9 cellular contexts compared by ENCODE assay signal in genomic region chr6:47247227-47247797, GRCh38.
DNase-seq lines count a peak whose midpoint lies in the region; ATAC-seq and TF ChIP-seq lines count a peak whose summit lies in the region.
"Had no signal": no experiment of that assay in that cellular context is flagged by ENCODE, and none has a peak within 500 bp of the region (broad histone marks: within the 10 kb centered on the region; RNA-seq: fewer than 3 reads in every experiment).

No MANE protein-coding gene starts in this region.

- TF ChIP-seq POLR2A in sigmoid colon (IDR thresholded peaks at IDR 0.05) = no peak

- ATAC-seq in GM18511 (IDR thresholded peaks at IDR 0.05; ENCODE audit: unreplicated experiment) (peak; percentile 62), HG02798 (IDR thresholded peaks at IDR 0.05; ENCODE audit: poor library complexity, unreplicated experiment) (peak; percentile 53)

- TF ChIP-seq CTCF in choroid plexus epithelial cell (conservative IDR thresholded peaks at IDR 0.05; ENCODE audit: low read depth, low read length) (no peak), sigmoid colon (IDR thresholded peaks at IDR 0.05) (no peak)

- H3K4me3 ChIP-seq in choroid plexus epithelial cell (ENCODE audit: low read depth, low read length) (no peak overlapping the region), sigmoid colon (no peak overlapping the region)
- H3K4me3 ChIP-seq: thoracic aorta had no signal

- peak in 1 of 4 donors; percentile 2 for TF ChIP-seq EP300 in sigmoid colon (IDR thresholded peaks at IDR 0.05)

- peak overlapping the region in 3 of 4 donors; percentile 35 to 61 (median 58) for H3K27ac ChIP-seq in sigmoid colon
- H3K27ac ChIP-seq: thoracic aorta had no signal

- 40 to 51% methylated on average over 2 of the region's 2 CpGs for WGBS in sigmoid colon, 2 donors

- H3K9me3 ChIP-seq in sigmoid colon = no peaks in the 10 kb centered on the region
- H3K9me3 ChIP-seq: thoracic aorta had no signal

- H3K36me3 ChIP-seq in sigmoid colon = peaks cover 0 to 10% (median 0%) of the 10 kb centered on the region in 4 donors
- H3K36me3 ChIP-seq: thoracic aorta had no signal

- H3K27me3 ChIP-seq in sigmoid colon = no peaks in the 10 kb centered on the region

- H3K4me1 ChIP-seq in sigmoid colon = peaks cover 0 to 56% (median 33%) of the 10 kb centered on the region in 4 donors

- DNase-seq in NCI-H2081 treated with DMSO at 0.1 percent for 48 hours (lab: John Stamatoyannopoulos, UW) (peak; percentile 54), choroid plexus epithelial cell (ENCODE audit: low read depth) (peak; percentile 47), sigmoid colon (peak; percentile 68)
- no peak for DNase-seq in activated CD8-positive, alpha-beta memory T cell treated with anti-CD3 and anti-CD28 coated beads for 24 hours
- no peak for DNase-seq in activated CD4-positive, CD25-positive, alpha-beta regulatory T cell (lab: John Stamatoyannopoulos, UW)
- no peak for DNase-seq in stimulated activated CD8-positive, alpha-beta memory T cell treated with anti-CD3 and anti-CD28 coated beads, Interleukin-4, amount 100 ng/mL, for 48 hours

- intact Hi-C loops in sigmoid colon (cut with DNase I) = no loop called here

Comparison
In these comparisons a context has a peak if more than half of its experiments do, and no peak if none do; other contexts are left out.
1. DNase-seq: peak in NCI-H2081 treated with DMSO at 0.1 percent for 48 hours (single experiment), choroid plexus epithelial cell (single experiment) and sigmoid colon (single experiment); none in activated CD8-positive, alpha-beta memory T cell treated with anti-CD3 and anti-CD28 coated beads for 24 hours (single experiment), activated CD4-positive, CD25-positive, alpha-beta regulatory T cell (0 of 4) and stimulated activated CD8-positive, alpha-beta memory T cell treated with anti-CD3 and anti-CD28 coated beads, Interleukin-4, amount 100 ng/mL, for 48 hours (single experiment).